In the genomic region with DNA sequence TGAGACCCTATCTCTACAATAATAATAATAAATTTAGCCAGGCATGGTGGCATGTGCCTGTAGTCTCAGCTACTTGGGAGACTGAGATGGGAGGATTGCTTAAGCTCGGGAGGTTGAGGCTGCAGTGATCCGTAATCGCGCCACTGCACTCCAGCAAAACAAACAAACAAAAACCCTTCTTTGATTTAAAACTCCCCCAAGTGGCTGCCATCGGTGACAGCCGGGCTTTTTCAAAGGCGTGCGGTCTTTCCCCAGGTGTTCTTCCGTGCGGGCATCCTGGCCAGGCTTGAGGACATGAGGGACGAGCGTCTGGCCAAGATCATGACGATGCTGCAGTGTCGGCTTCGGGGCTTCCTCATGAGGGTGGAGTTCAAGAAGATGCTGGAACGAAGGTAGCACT, we compare ENCODE assay signal across 1 cellular context.
TF ChIP-seq lines count a peak whose summit lies in the region.

No MANE protein-coding gene starts in this region.

TF ChIP-seq in A549, 52 proteins besides CTCF, POLR2A, EP300 and RAD21 (continued from another document):
- TF ChIP-seq, protein P1, sequence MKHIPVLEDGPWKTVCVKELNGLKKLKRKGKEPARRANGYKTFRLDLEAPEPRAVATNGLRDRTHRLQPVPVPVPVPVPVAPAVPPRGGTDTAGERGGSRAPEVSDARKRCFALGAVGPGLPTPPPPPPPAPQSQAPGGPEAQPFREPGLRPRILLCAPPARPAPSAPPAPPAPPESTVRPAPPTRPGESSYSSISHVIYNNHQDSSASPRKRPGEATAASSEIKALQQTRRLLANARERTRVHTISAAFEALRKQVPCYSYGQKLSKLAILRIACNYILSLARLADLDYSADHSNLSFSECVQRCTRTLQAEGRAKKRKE (CRISPR knock-in tag; IDR thresholded peaks at IDR 0.05; ENCODE audit: low read depth): no peak
- TF ChIP-seq ZSCAN20 (CRISPR knock-in tag; IDR thresholded peaks at IDR 0.05) (no peak), CBX8 (IDR thresholded peaks at IDR 0.05) (no peak), HDAC2 (IDR thresholded peaks at IDR 0.05) (no peak), FOXS1 (CRISPR knock-in tag; IDR thresholded peaks at IDR 0.05) (no peak), CEBPB (IDR thresholded peaks at IDR 0.05) (no peak), SREBF2 (IDR thresholded peaks at IDR 0.05) (no peak)
- TF ChIP-seq, protein P2, sequence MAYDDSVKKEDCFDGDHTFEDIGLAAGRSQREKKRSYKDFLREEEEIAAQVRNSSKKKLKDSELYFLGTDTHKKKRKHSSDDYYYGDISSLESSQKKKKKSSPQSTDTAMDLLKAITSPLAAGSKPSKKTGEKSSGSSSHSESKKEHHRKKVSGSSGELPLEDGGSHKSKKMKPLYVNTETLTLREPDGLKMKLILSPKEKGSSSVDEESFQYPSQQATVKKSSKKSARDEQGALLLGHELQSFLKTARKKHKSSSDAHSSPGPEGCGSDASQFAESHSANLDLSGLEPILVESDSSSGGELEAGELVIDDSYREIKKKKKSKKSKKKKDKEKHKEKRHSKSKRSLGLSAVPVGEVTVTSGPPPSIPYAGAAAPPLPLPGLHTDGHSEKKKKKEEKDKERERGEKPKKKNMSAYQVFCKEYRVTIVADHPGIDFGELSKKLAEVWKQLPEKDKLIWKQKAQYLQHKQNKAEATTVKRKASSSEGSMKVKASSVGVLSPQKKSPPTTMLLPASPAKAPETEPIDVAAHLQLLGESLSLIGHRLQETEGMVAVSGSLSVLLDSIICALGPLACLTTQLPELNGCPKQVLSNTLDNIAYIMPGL (CRISPR knock-in tag; IDR thresholded peaks at IDR 0.05; ENCODE audit: borderline replicate concordance): no peak
